12 cellular contexts compared by ENCODE assay signal in genomic region chr17:79803421-79803996, GRCh38. TPM values are rescaled to one million over a fixed set of nuclear protein-coding genes. Genes with fewer than 3 reads are reported as not detected.
A peak's percentile ranks its signal among the peaks of the same experiment; 100 is the strongest.
DNase-seq lines count a peak whose midpoint lies in the region; ATAC-seq and TF ChIP-seq lines count a peak whose summit lies in the region.
"Had no signal": no experiment of that assay in that cellular context is flagged by ENCODE, and none has a peak within 500 bp of the region (broad histone marks: within the 10 kb centered on the region; RNA-seq: fewer than 3 reads in every experiment).

No MANE protein-coding gene starts in this region.

- ATAC-seq in Panc1 (no peak), GM21786 (IDR thresholded peaks at IDR 0.05; ENCODE audit: unreplicated experiment) (no peak)

- no peak for TF ChIP-seq POLR2A in stomach (IDR thresholded peaks at IDR 0.05)

- peaks cover 0 to 10% (median 0%) of the 10 kb centered on the region in 11 experiments; a peak in 2 of 22 replicates for H3K9me3 ChIP-seq in BLaER1 treated with 17β-estradiol and CSF1 and Interleukin-3, amounts not matched to agents 10 nM and 100 nM (replicated peaks in 1 of 11)
- H3K9me3 ChIP-seq in DOHH2 (ENCODE audit: control insufficient read depth, insufficient read depth, low read length) = no peaks in the 10 kb centered on the region
- no peaks in the 10 kb centered on the region for H3K9me3 ChIP-seq in Panc1 (ENCODE audit: control insufficient read depth, insufficient read depth, low read depth, low read length)
- H3K9me3 ChIP-seq in stomach = no peaks in the 10 kb centered on the region
- H3K9me3 ChIP-seq: MG63 had no signal

- H3F3A ChIP-seq in DOHH2 (ENCODE audit: control insufficient read depth, insufficient read depth) = peaks cover 18% of the 10 kb centered on the region

- peaks cover 100% of the 10 kb centered on the region in 11 experiments for H3K27me3 ChIP-seq in BLaER1 treated with 17β-estradiol and CSF1 and Interleukin-3, amounts not matched to agents 10 nM and 100 nM
- H3K27me3 ChIP-seq in DOHH2 (ENCODE audit: control insufficient read depth, low read length) (peaks cover 51% of the 10 kb centered on the region), Panc1 (ENCODE audit: control insufficient read depth, insufficient read depth, low read length) (peaks cover 4% of the 10 kb centered on the region; the same call in 1 of the 2 replicates), stomach (peaks cover 92 to 100% (median 100%) of the 10 kb centered on the region in 3 donors)

- in situ Hi-C loops in Panc1 (cut with HindIII; ENCODE audit: low pct_unique_long_range_greater_than_20kb, low sequenced_read_pairs) = no loop called here

- BruUV-seq in Panc1 (replicated peaks; lab: Mats Ljungman, UMichigan) = no TSS peak

- TF ChIP-seq EP300 in stomach (IDR thresholded peaks at IDR 0.05) = no peak

- TF ChIP-seq CTCF in DOHH2 (IDR thresholded peaks at IDR 0.05; ENCODE audit: low read depth, low read length, poor library complexity, severe bottlenecking) (no peak), Panc1 (IDR thresholded peaks at IDR 0.05) (no peak), stomach (IDR thresholded peaks at IDR 0.05) (no peak)

- H3K27ac ChIP-seq in BLaER1 treated with 17β-estradiol and CSF1 and Interleukin-3, amounts not matched to agents 10 nM and 100 nM = no peak overlapping the region
- no peak overlapping the region for H3K27ac ChIP-seq in DOHH2 (ENCODE audit: low read depth, low read length)
- peak overlapping the region; percentile 49; the same call in 1 of the 2 replicates for H3K27ac ChIP-seq in Panc1 (ENCODE audit: low read length)
- no peak overlapping the region for H3K27ac ChIP-seq in stomach

- DNase-seq in Panc1 (ENCODE audit: low read depth, low spot score) (no peak), islet precursor cell (peak; percentile 56), NCI-H526 treated with DMSO at 0.1 percent for 48 hours (lab: John Stamatoyannopoulos, UW) (no peak), stomach (no peak)
- DNase-seq in activated CD4-positive, CD25-positive, alpha-beta regulatory T cell (lab: John Stamatoyannopoulos, UW) = no peak
- DNase-seq: MG63, NCI-H510A, spleen, SW 1271 had no signal

- peak overlapping the region; percentile 56 to 91 (median 78) for H3K4me2 ChIP-seq in BLaER1 treated with 17β-estradiol and CSF1 and Interleukin-3, amounts not matched to agents 10 nM and 100 nM
- H3K4me2 ChIP-seq in DOHH2 (ENCODE audit: low read length) = peak overlapping the region; percentile 67

- POLR2A ChIA-PET in Panc1 (lab: Charles Lee) = no interaction called here

- H3K36me3 ChIP-seq in BLaER1 treated with 17β-estradiol and CSF1 and Interleukin-3, amounts not matched to agents 10 nM and 100 nM = no peaks in the 10 kb centered on the region
- H3K36me3 ChIP-seq in DOHH2 (ENCODE audit: control insufficient read depth, low read length) (no peaks in the 10 kb centered on the region), Panc1 (ENCODE audit: control insufficient read depth, insufficient read depth, low read length) (no peaks in the 10 kb centered on the region; the same call in 1 of the 2 replicates), stomach (no peaks in the 10 kb centered on the region)
- H3K36me3 ChIP-seq: MG63, spleen had no signal

- H3K9me2 ChIP-seq in DOHH2 (replicated peaks; ENCODE audit: control insufficient read depth, low read length) = no peaks in the 10 kb centered on the region

- intact Hi-C loops in Panc1 (cut with micrococcal nuclease; ENCODE audit: unreplicated experiment) (no loop called here), stomach (cut with DNase I; ENCODE audit: low total_unique reads) (loop anchor here (10.0 kb wide), 2 partner anchors 111 to 191 kb away; no protein-coding TSS in a partner anchor)

- WGBS in stomach, 5 donors = 8 to 27% (median 11%) methylated on average over 20 to 31 of the region's 31 CpGs

- no peaks in the 10 kb centered on the region for H3K79me2 ChIP-seq in DOHH2 (ENCODE audit: control insufficient read depth, low read length)

- peak overlapping the region; percentile 14 to 63 (median 46); a peak in 12 of 20 replicates for H3K4me3 ChIP-seq in BLaER1 treated with 17β-estradiol and CSF1 and Interleukin-3, amounts not matched to agents 10 nM and 100 nM
- peak overlapping the region; percentile 67 for H3K4me3 ChIP-seq in DOHH2 (ENCODE audit: low read length)
- peak overlapping the region; percentile 28 to 48 for H3K4me3 ChIP-seq in Panc1 (ENCODE audit: low read depth in 2 of 2, low read length in 2 of 2)
- peak overlapping the region in 2 of 4 donors; percentile 19 to 35 for H3K4me3 ChIP-seq in stomach
- H3K4me3 ChIP-seq: MG63 had no signal

- H3K4me1 ChIP-seq in BLaER1 treated with 17β-estradiol and CSF1 and Interleukin-3, amounts not matched to agents 10 nM and 100 nM = peaks cover 44 to 75% (median 59%) of the 10 kb centered on the region in 10 experiments
- peaks cover 65% of the 10 kb centered on the region for H3K4me1 ChIP-seq in DOHH2 (ENCODE audit: control insufficient read depth, low read length)
- H3K4me1 ChIP-seq in Panc1 (ENCODE audit: control insufficient read depth, insufficient read depth, low read length) = peaks cover 22% of the 10 kb centered on the region
- peaks cover 25 to 61% (median 54%) of the 10 kb centered on the region in 4 donors for H3K4me1 ChIP-seq in stomach

- peaks cover 0 to 99% (median 94%) of the 10 kb centered on the region in 11 experiments; a peak in 18 of 22 replicates for H4K20me1 ChIP-seq in BLaER1 treated with 17β-estradiol and CSF1 and Interleukin-3, amounts not matched to agents 10 nM and 100 nM
- no peaks in the 10 kb centered on the region for H4K20me1 ChIP-seq in DOHH2 (ENCODE audit: control insufficient read depth, insufficient read depth, low read depth, low read length)

- CTCF ChIA-PET in Panc1 (lab: Charles Lee) = no interaction called here

- no peak overlapping the region for H3K9ac ChIP-seq in BLaER1 treated with 17β-estradiol and CSF1 and Interleukin-3, amounts not matched to agents 10 nM and 100 nM

RNA-seq across cellular contexts. Expression of gene CBX8, which starts 6.6 kb away (rescaled TPM):
- total RNA-seq in Panc1 (2021; ENCODE audit: unreplicated experiment) (15.3 TPM), stomach (100 to 1,000 TPM in 1 of 5 donors, 10 to 100 TPM in 1, 1 to 10 TPM in 1, not detected in 2; 2.8 to 140 (median 12.0) TPM)
- polyA plus RNA-seq in Panc1 (2012; ENCODE audit: insufficient read length) = 17.3 TPM
- 1 to 10 TPM in 2 of 3 donors, under 1 TPM in 1; 0.76 to 3.4 (median 1.4) TPM for polyA plus RNA-seq in stomach

RNA-seq across cellular contexts. Expression of gene CBX2, which starts 25.6 kb away (rescaled TPM):
- 9.0 TPM for total RNA-seq in Panc1 (2021; ENCODE audit: unreplicated experiment)
- polyA plus RNA-seq in Panc1 (2012; ENCODE audit: insufficient read length) = 5.9 TPM
- total RNA-seq in stomach = 1 to 10 TPM in 2 of 5 donors, under 1 TPM in 1, not detected in 2; under 0.01 to 1.3 (median 1.0) TPM
- polyA plus RNA-seq in stomach = 1 to 10 TPM in 1 of 3 donors, under 1 TPM in 1, not detected in 1; 0.93 to 1.2 TPM

RNA-seq across cellular contexts. Expression of gene CBX4, which starts 35.7 kb away (rescaled TPM):
- total RNA-seq in Panc1 (2021; ENCODE audit: unreplicated experiment) (48.6 TPM), stomach (1 to 10 TPM; 1.8 to 9.8 (median 7.8) TPM)
- polyA plus RNA-seq in Panc1 (2012; ENCODE audit: insufficient read length) = 39.2 TPM
- polyA plus RNA-seq in stomach = 10 to 100 TPM in 1 of 3 donors, 1 to 10 TPM in 2; 7.6 to 10.6 (median 9.3) TPM
